33 cellular contexts compared by ENCODE assay signal in the genomic region with DNA sequence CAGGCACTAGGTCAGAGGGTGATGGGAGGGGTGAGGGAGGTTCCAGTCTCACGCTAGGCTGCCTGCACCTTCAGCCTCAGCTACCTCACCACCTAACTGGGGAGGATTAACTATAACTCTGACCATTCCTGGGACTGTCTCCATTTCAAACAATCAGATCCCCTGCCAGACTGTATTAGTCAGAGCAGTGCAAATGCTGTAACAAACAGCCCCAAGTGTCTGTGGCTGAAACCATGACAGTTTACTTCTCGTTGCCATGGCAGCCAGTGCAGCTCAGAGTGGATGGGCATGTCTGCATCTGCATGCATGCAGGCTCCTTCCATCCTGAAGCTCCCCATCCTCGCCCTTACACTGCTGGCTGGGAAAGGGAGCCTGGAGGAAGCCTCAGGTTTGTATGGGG.
"Had no signal": no experiment of that assay in that cellular context is flagged by ENCODE, and none has a peak within 500 bp of the region (broad histone marks: within the 10 kb centered on the region; RNA-seq: fewer than 3 reads in every experiment).

No MANE protein-coding gene starts in this region.

- H3K9me3 ChIP-seq: adrenal gland, body of pancreas, Peyer's patch, SJSA1, SK-N-SH had no signal

- H3K4me1 Mint-ChIP-seq: activated naive CD4-positive, alpha-beta T cell treated with anti-CD3 and anti-CD28 coated beads, Interleukin-2, amount 50 U/mL, for 24 hours had no signal

- H3K27me3 ChIP-seq: adrenal gland, body of pancreas, breast epithelium, Peyer's patch, SJSA1 had no signal

- H3K4me1 ChIP-seq: adrenal gland, body of pancreas, breast epithelium, Peyer's patch, SJSA1 had no signal

- H3K36me3 ChIP-seq: adrenal gland, breast epithelium, Peyer's patch, SJSA1 had no signal

- H3K9me3 Mint-ChIP-seq: activated CD4-positive, alpha-beta memory T cell treated with anti-CD3 and anti-CD28 coated beads for 36 hours; activated naive CD4-positive, alpha-beta T cell treated with anti-CD3 and anti-CD28 coated beads, Interleukin-2, amount 50 U/mL, for 24 hours; activated T-helper 2 cell treated with anti-CD3 and anti-CD28 coated beads, Interferon-gamma antibody, Interleukin-2, Interleukin-4, amounts not matched to agents 10 μg/mL and 5 μg/mL and 100 μg/mL, durations not matched to agents 14 hours and 24 hours and 36 hours; T-helper 2 cell treated with Interferon-gamma antibody and Interleukin-4, amounts not matched to agents 5 μg/mL and 100 μg/mL, for 36 hours had no signal

- DNase-seq: activated CD4-positive, alpha-beta memory T cell treated with anti-CD3 and anti-CD28 coated beads for 36 hours; activated CD4-positive, alpha-beta T cell treated with anti-CD3 and anti-CD28 coated beads for 4 hours; activated CD4-positive, alpha-beta T cell treated with anti-CD3 and anti-CD28 coated beads, Interleukin-2, amount 50 U/mL, for 1 hour; activated CD8-positive, alpha-beta memory T cell treated with anti-CD3 and anti-CD28 coated beads, Interleukin-2, amount 50 U/mL, for 4 hours; activated gamma-delta T cell treated with Interleukin-2 at 50 U/mL for 16 hours; activated T-cell treated with anti-CD3 and anti-CD28 coated beads for 4 hours; activated T-cell treated with anti-CD3 and anti-CD28 coated beads, Interleukin-2, amount 50 U/mL, for 72 hours; adrenal gland; body of pancreas; NCI-H1092 treated with DMSO at 0.1 percent for 48 hours; NCI-H1417; NCI-H146; NCI-H187; NCI-H2029 treated with DMSO at 0.1 percent for 48 hours; NCI-H2107; NCI-H226; NCI-H446 treated with DMSO at 0.1 percent for 48 hours; NCI-H524; NCI-H82; Peyer's patch; RPMI8226; SHP77 treated with DMSO at 0.1 percent for 48 hours; SK-N-SH had no signal

- FAIRE-seq: astrocyte, TTC549 had no signal

- H3K4me2 ChIP-seq: SK-N-SH had no signal

- H3K36me3 Mint-ChIP-seq: activated CD4-positive, alpha-beta memory T cell treated with anti-CD3 and anti-CD28 coated beads for 36 hours; activated naive CD4-positive, alpha-beta T cell treated with anti-CD3 and anti-CD28 coated beads, Interleukin-2, amount 50 U/mL, for 24 hours had no signal

- H3K27me3 Mint-ChIP-seq: activated naive CD4-positive, alpha-beta T cell treated with anti-CD3 and anti-CD28 coated beads, Interleukin-2, amount 50 U/mL, for 24 hours had no signal

- H3K4me3 Mint-ChIP-seq: activated CD4-positive, alpha-beta memory T cell treated with anti-CD3 and anti-CD28 coated beads for 36 hours; activated naive CD4-positive, alpha-beta T cell treated with anti-CD3 and anti-CD28 coated beads, Interleukin-2, amount 50 U/mL, for 24 hours; activated T-cell treated with anti-CD3 and anti-CD28 coated beads, Interleukin-2, amount 50 U/mL, for 72 hours; T-helper 1 cell treated with Interleukin-12 subunit alpha and Interleukin-12 subunit beta and Interleukin-4 antibody, amounts not matched to agents 30 μg/mL and 1 μg/mL, for 36 hours; T-helper 2 cell treated with Interferon-gamma antibody and Interleukin-4, amounts not matched to agents 5 μg/mL and 100 μg/mL, for 36 hours had no signal

- H3K9ac ChIP-seq: SK-N-SH had no signal

- ATAC-seq: activated CD4-positive, CD25-positive, alpha-beta regulatory T cell treated with anti-CD3 and anti-CD28 coated beads, Interleukin-2, amount 50 U/mL, for 24 hours; body of pancreas; PC-3 had no signal

- H3K4me3 ChIP-seq: adrenal gland, body of pancreas, breast epithelium, Peyer's patch, SJSA1 had no signal

- H3K27ac ChIP-seq: adrenal gland, body of pancreas, breast epithelium, Peyer's patch, SJSA1 had no signal
